16 cellular contexts compared by ENCODE assay signal in the genomic region with DNA sequence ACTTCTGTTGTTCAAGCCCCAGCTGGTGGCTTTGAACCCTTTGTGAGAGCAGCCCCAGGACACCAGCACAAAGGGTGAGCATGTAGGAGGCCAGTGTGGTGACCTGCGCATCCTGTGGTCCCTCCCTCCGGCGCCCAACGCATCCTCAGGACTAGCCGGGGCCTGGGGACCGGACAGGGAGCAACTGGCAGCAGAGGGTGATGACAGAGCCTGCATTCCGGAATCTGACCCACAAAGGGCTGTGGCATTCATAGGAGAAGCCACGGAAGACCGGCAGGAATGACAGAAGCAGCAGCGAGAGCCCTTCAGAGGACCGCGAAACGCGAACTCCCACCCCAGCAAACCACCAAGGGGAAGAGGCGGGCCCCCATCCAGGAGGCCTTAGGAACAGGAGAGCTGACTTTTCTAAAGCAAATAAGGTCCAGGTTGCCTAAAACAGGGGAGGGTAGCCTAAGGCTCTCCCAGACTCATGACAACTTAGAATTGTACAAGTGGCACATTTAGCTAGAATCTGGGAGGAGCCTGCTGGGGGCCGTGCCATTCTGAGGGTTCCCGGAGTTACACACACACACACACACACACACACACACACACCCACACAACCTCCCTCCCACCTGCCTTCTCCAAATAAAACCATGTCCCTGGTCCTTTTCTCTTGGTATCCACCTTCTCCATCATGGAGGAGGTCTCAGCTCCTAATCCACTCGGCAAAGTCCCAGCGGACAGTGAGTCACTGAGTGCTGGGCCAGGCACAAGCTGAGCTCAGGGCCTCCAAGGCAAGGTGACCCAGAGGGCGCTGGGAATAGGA.
DNase-seq lines count a peak whose midpoint lies in the region; ATAC-seq and TF ChIP-seq lines count a peak whose summit lies in the region.
"Had no signal": no experiment of that assay in that cellular context is flagged by ENCODE, and none has a peak within 500 bp of the region (broad histone marks: within the 10 kb centered on the region; RNA-seq: fewer than 3 reads in every experiment).

No MANE protein-coding gene starts in this region.

- no peak overlapping the region for H2BK120ac ChIP-seq in neuronal stem cell (ENCODE audit: low read depth, low read length)

- H3K4ac ChIP-seq in neuronal stem cell (ENCODE audit: low read length): no peak overlapping the region

- ATAC-seq in GM21717 (IDR thresholded peaks at IDR 0.05; ENCODE audit: unreplicated experiment): no peak
- no peak for ATAC-seq in activated CD8-positive, alpha-beta T cell treated with anti-CD3 and anti-CD28 coated beads for 36 hours
- no peak for ATAC-seq in HG02884 (IDR thresholded peaks at IDR 0.05; ENCODE audit: unreplicated experiment)

- CTCF ChIA-PET in activated CD8-positive, alpha-beta T cell treated with anti-CD3 and anti-CD28 coated beads for 36 hours (lab: Charles Lee): no interaction called here

- peaks cover 4% of the 10 kb centered on the region for H3K27me3 Mint-ChIP-seq in activated CD8-positive, alpha-beta T cell treated with anti-CD3 and anti-CD28 coated beads for 36 hours

- peak overlapping the region; percentile 60 for H2AK5ac ChIP-seq in neuronal stem cell (ENCODE audit: low read depth, low read length)

- H2BK12ac ChIP-seq in neuronal stem cell (ENCODE audit: low read length): peak overlapping the region; percentile 93

- no peak overlapping the region for H3K4me3 Mint-ChIP-seq in activated CD8-positive, alpha-beta T cell treated with anti-CD3 and anti-CD28 coated beads for 36 hours
- H3K4me3 Mint-ChIP-seq: CD4-positive, alpha-beta T cell had no signal

- H3K79me1 ChIP-seq in neuronal stem cell (ENCODE audit: low read depth, low read length): no peaks in the 10 kb centered on the region

- H3K36me3 Mint-ChIP-seq in activated CD8-positive, alpha-beta T cell treated with anti-CD3 and anti-CD28 coated beads for 36 hours (ENCODE audit: low read depth): no peaks in the 10 kb centered on the region

- peaks cover 14 to 27% of the 10 kb centered on the region in 2 donors for H3K4me1 ChIP-seq in neuronal stem cell (ENCODE audit: control insufficient read depth in 2 of 2, insufficient read depth in 1 of 2, low read depth in 1 of 2, low read length in 2 of 2)

- no peaks in the 10 kb centered on the region for H3K9me3 Mint-ChIP-seq in activated CD8-positive, alpha-beta T cell treated with anti-CD3 and anti-CD28 coated beads for 36 hours
- H3K9me3 Mint-ChIP-seq: CD4-positive, alpha-beta T cell had no signal

- no peak overlapping the region for H2AFZ ChIP-seq in neuronal stem cell (ENCODE audit: low read length)

- DNase-seq in Daoy (ENCODE audit: low read depth) (peak; percentile 76), MG63 (peak; percentile 72), neuronal stem cell (ENCODE audit: low spot score) (no peak)
- no peak for DNase-seq in activated CD8-positive, alpha-beta T cell treated with anti-CD3 and anti-CD28 coated beads for 36 hours
- DNase-seq: ACHN; CD4-positive, alpha-beta T cell; IMR-90; Kasumi-1; NCI-H1417; NCI-H1930; NCI-H446 treated with DMSO at 0.1 percent for 48 hours; Peyer's patch; Right ventricle myocardium superior had no signal

- peak overlapping the region; percentile 51 for H3K27ac ChIP-seq in angular gyrus (ENCODE audit: low read depth, low read length)
- peak overlapping the region; percentile 10 for H3K27ac ChIP-seq in neuronal stem cell (replicated peaks; ENCODE audit: low read length)
- H3K27ac ChIP-seq: Peyer's patch had no signal

- WGBS in neuronal stem cell (ENCODE audit: extremely low coverage in 2 of 2, insufficient read length in 2 of 2, insufficient replicate concordance in 1 of 2), 2 donors: no CpG with 5 or more reads among the region's 20 CpGs

- H3K9me3 ChIP-seq in MG63: no peaks in the 10 kb centered on the region
- H3K9me3 ChIP-seq in neuronal stem cell (replicated peaks in 1 of 2; ENCODE audit: control insufficient read depth in 2 of 2, insufficient read depth in 1 of 2, low read depth in 1 of 2, low read length in 2 of 2): peaks cover 0 to 3% of the 10 kb centered on the region in 2 donors
- H3K9me3 ChIP-seq: Peyer's patch had no signal

- intact Hi-C loops in activated CD8-positive, alpha-beta T cell treated with anti-CD3 and anti-CD28 coated beads for 36 hours (cut with micrococcal nuclease): no loop called here

- H3K27me3 ChIP-seq in MG63 (no peaks in the 10 kb centered on the region), neuronal stem cell (ENCODE audit: control insufficient read depth in 3 of 3, insufficient read depth in 3 of 3, low read depth in 1 of 3, low read length in 3 of 3) (no peaks in the 10 kb centered on the region)
- H3K27me3 ChIP-seq: Peyer's patch had no signal

- no peak overlapping the region for H3K9ac ChIP-seq in neuronal stem cell (ENCODE audit: low read depth, low read length, poor library complexity)

- TF ChIP-seq CTCF in activated CD8-positive, alpha-beta T cell treated with anti-CD3 and anti-CD28 coated beads for 36 hours (IDR thresholded peaks at IDR 0.05): no peak

- POLR2A ChIA-PET in activated CD8-positive, alpha-beta T cell treated with anti-CD3 and anti-CD28 coated beads for 36 hours (lab: Charles Lee): no interaction called here

- no peak overlapping the region for H3K14ac ChIP-seq in neuronal stem cell (ENCODE audit: low read length)

- no peak overlapping the region for H2BK15ac ChIP-seq in neuronal stem cell (ENCODE audit: low read length)

- no peak overlapping the region for H3K27ac Mint-ChIP-seq in activated CD8-positive, alpha-beta T cell treated with anti-CD3 and anti-CD28 coated beads for 36 hours
- H3K27ac Mint-ChIP-seq: CD4-positive, alpha-beta T cell had no signal

- no peak overlapping the region for H3K23ac ChIP-seq in neuronal stem cell (ENCODE audit: low read depth, low read length, poor library complexity)

- no peaks in the 10 kb centered on the region for H3K36me3 ChIP-seq in MG63
- no peaks in the 10 kb centered on the region for H3K36me3 ChIP-seq in neuronal stem cell (replicated peaks in 1 of 2; ENCODE audit: control insufficient read depth in 2 of 2, insufficient read depth in 2 of 2, low read length in 2 of 2)
- H3K36me3 ChIP-seq: Peyer's patch had no signal

- H2BK5ac ChIP-seq in neuronal stem cell (ENCODE audit: low read length): no peak overlapping the region

- H4K91ac ChIP-seq in neuronal stem cell (ENCODE audit: low read depth, low read length, poor library complexity): no peak overlapping the region

- peaks cover 2% of the 10 kb centered on the region for H3K4me1 Mint-ChIP-seq in activated CD8-positive, alpha-beta T cell treated with anti-CD3 and anti-CD28 coated beads for 36 hours (ENCODE audit: low read depth)

- H3K18ac ChIP-seq in neuronal stem cell (ENCODE audit: low read length): peak overlapping the region; percentile 67

- H3K4me3 ChIP-seq in MG63: no peak overlapping the region
- H3K4me3 ChIP-seq in neuronal stem cell (ENCODE audit: low read length in 2 of 2): no peak overlapping the region
- H3K4me3 ChIP-seq: Peyer's patch had no signal

- H4K8ac ChIP-seq in neuronal stem cell (ENCODE audit: low read depth, low read length): no peak overlapping the region

- no peak overlapping the region for H3K4me2 ChIP-seq in neuronal stem cell (ENCODE audit: insufficient read depth, low read length, poor library complexity, severe bottlenecking)

Comparison
In these comparisons a context has a peak if more than half of its experiments do, and no peak if none do; other contexts are left out.
1. DNase-seq: peak in Daoy (single experiment) and MG63 (single experiment); none in neuronal stem cell (single experiment) and activated CD8-positive, alpha-beta T cell treated with anti-CD3 and anti-CD28 coated beads for 36 hours (single experiment).